In genomic region chr17:75785770-75786538, GRCh38 we compare ENCODE assay signal across 8 cellular contexts. TPM values are rescaled to one million over a fixed set of nuclear protein-coding genes. Genes with fewer than 3 reads are reported as not detected.
DNase-seq lines count a peak whose midpoint lies in the region; ATAC-seq and TF ChIP-seq lines count a peak whose summit lies in the region.

No MANE protein-coding gene starts in this region.

- peak overlapping the region; percentile 99 to 100 (median 100) for H3K27ac ChIP-seq in Peyer's patch

- no peaks in the 10 kb centered on the region for H3K27me3 ChIP-seq in Peyer's patch
- H3K27me3 ChIP-seq in neuron (ENCODE audit: insufficient read depth, low read length) = no peaks in the 10 kb centered on the region

- H3K36me3 Mint-ChIP-seq in effector memory CD8-positive, alpha-beta T cell (ENCODE audit: insufficient read depth) = peaks cover 29% of the 10 kb centered on the region

- DNase-seq in NCI-H345 treated with DMSO at 0.1 percent for 48 hours (lab: John Stamatoyannopoulos, UW; ENCODE audit: unreplicated experiment) = peak; percentile 13
- no peak for DNase-seq in NCI-H345 (lab: John Stamatoyannopoulos, UW)
- peak in 2 of 3 donors; percentile 8 to 39 for DNase-seq in Peyer's patch
- DNase-seq in effector memory CD8-positive, alpha-beta T cell = no peak
- no peak for DNase-seq in SK-N-DZ (ENCODE audit: low spot score)

- H3K4me3 ChIP-seq in Peyer's patch (peak overlapping the region; percentile 72 to 83 (median 76)), neuron (ENCODE audit: low read length) (peak overlapping the region; percentile 51)

- H3K4me1 ChIP-seq in Peyer's patch (peaks cover 0 to 28% (median 13%) of the 10 kb centered on the region in 4 donors), neuron (ENCODE audit: insufficient read depth, low read length) (peaks cover 25% of the 10 kb centered on the region)

- no peak for ATAC-seq in effector memory CD8-positive, alpha-beta T cell (replicated peaks)
- ATAC-seq in HG03139 (IDR thresholded peaks at IDR 0.05; ENCODE audit: unreplicated experiment) (no peak), GM19467 (IDR thresholded peaks at IDR 0.05; ENCODE audit: unreplicated experiment) (no peak)

- no peak for TF ChIP-seq POLR2A in Peyer's patch (IDR thresholded peaks at IDR 0.05)

- peak overlapping the region; percentile 100 for H3K27ac Mint-ChIP-seq in effector memory CD8-positive, alpha-beta T cell

- no peak overlapping the region for H2AFZ ChIP-seq in neuron (ENCODE audit: low read depth, low read length)

- peak overlapping the region; percentile 89 to 92 for H3K4me3 Mint-ChIP-seq in effector memory CD8-positive, alpha-beta T cell

- H3K9me3 ChIP-seq in Peyer's patch (no peaks in the 10 kb centered on the region), neuron (ENCODE audit: low read length) (peaks cover 2% of the 10 kb centered on the region)

- no peaks in the 10 kb centered on the region for H3K36me3 ChIP-seq in Peyer's patch
- H3K36me3 ChIP-seq in neuron (ENCODE audit: insufficient read depth, low read length) = no peaks in the 10 kb centered on the region

- no peaks in the 10 kb centered on the region for H3K27me3 Mint-ChIP-seq in effector memory CD8-positive, alpha-beta T cell

- no peaks in the 10 kb centered on the region for H3K9me3 Mint-ChIP-seq in effector memory CD8-positive, alpha-beta T cell

- no peak for TF ChIP-seq CTCF in Peyer's patch (IDR thresholded peaks at IDR 0.05)

- H3K4me1 Mint-ChIP-seq in effector memory CD8-positive, alpha-beta T cell (ENCODE audit: low read depth in 2 of 2) = peaks cover 26 to 31% of the 10 kb centered on the region in 2 donors

RNA-seq across cellular contexts. Expression of gene UNK, which starts 1.3 kb away (rescaled TPM):
- 100 to 1,000 TPM in 1 of 4 donors, 10 to 100 TPM in 3; 18.9 to 108 (median 30.6) TPM for total RNA-seq in Peyer's patch
- polyA plus RNA-seq in SK-N-DZ (2014; cell fraction: cytosol; rRNA removed) = 115 and 128 TPM in 2 replicates
- polyA plus RNA-seq in SK-N-DZ (2014; cell fraction: nucleus; rRNA removed) = 135 and 145 TPM in 2 replicates

RNA-seq across cellular contexts. Expression of gene GALK1, which starts 21.0 kb away (rescaled TPM):
- 10 to 100 TPM; 50.1 to 81.9 (median 64.1) TPM for total RNA-seq in Peyer's patch
- 31.3 and 40.1 TPM in 2 replicates for polyA plus RNA-seq in SK-N-DZ (2014; cell fraction: cytosol; rRNA removed)
- 40.1 and 54.0 TPM in 2 replicates for polyA plus RNA-seq in SK-N-DZ (2014; cell fraction: nucleus; rRNA removed)

RNA-seq across cellular contexts. Expression of gene UNC13D, which starts 58.2 kb away (rescaled TPM):
- 10 to 100 TPM in 3 of 4 donors, 1 to 10 TPM in 1; 8.4 to 45.4 (median 22.2) TPM for total RNA-seq in Peyer's patch
- polyA plus RNA-seq in SK-N-DZ (2014; cell fraction: cytosol; rRNA removed) = 13.1 and 17.0 TPM in 2 replicates
- 60.0 and 69.4 TPM in 2 replicates for polyA plus RNA-seq in SK-N-DZ (2014; cell fraction: nucleus; rRNA removed)

Comparison
In these comparisons a context has a peak if more than half of its experiments do, and no peak if none do; other contexts are left out.
1. DNase-seq: peak in NCI-H345 treated with DMSO at 0.1 percent for 48 hours (single experiment) and Peyer's patch (2 of 3); none in NCI-H345 (single experiment), effector memory CD8-positive, alpha-beta T cell (0 of 3) and SK-N-DZ (single experiment).